Comparison of ENCODE assay signal across 15 cellular contexts in genomic region chr2:95041060-95041823, GRCh38. TPM values are rescaled to one million over a fixed set of nuclear protein-coding genes. Genes with fewer than 3 reads are reported as not detected.
DNase-seq lines count a peak whose midpoint lies in the region; ATAC-seq lines count a peak whose summit lies in the region.
"Had no signal": no experiment of that assay in that cellular context is flagged by ENCODE, and none has a peak within 500 bp of the region (broad histone marks: within the 10 kb centered on the region; RNA-seq: fewer than 3 reads in every experiment).

No MANE protein-coding gene starts in this region.

- peak overlapping the region; percentile 16 for H3K27ac ChIP-seq in CD4-positive, CD25-positive, alpha-beta regulatory T cell (ENCODE audit: insufficient read depth, low read length, poor library complexity, severe bottlenecking)
- H3K27ac ChIP-seq: tibial artery had no signal

- H3K4me3 Mint-ChIP-seq in CD4-positive, CD25-positive, alpha-beta regulatory T cell = peak overlapping the region in 2 of 4 donors; percentile 1 to 47
- H3K4me3 Mint-ChIP-seq in T-helper 2 cell treated with Interferon-gamma antibody and Interleukin-4, amounts not matched to agents 5 μg/mL and 100 μg/mL, for 36 hours = no peak overlapping the region
- H3K4me3 Mint-ChIP-seq: B cell had no signal

- H3K4me1 Mint-ChIP-seq in CD4-positive, CD25-positive, alpha-beta regulatory T cell = peaks cover 10 to 99% (median 37%) of the 10 kb centered on the region in 4 donors
- peaks cover 39% of the 10 kb centered on the region for H3K4me1 Mint-ChIP-seq in T-helper 2 cell treated with Interferon-gamma antibody and Interleukin-4, amounts not matched to agents 5 μg/mL and 100 μg/mL, for 36 hours (ENCODE audit: low read depth)
- H3K4me1 Mint-ChIP-seq: B cell had no signal

- H3K36me3 ChIP-seq in CD4-positive, CD25-positive, alpha-beta regulatory T cell (ENCODE audit: control insufficient read depth, insufficient read depth, low read length) = peaks cover 3% of the 10 kb centered on the region
- H3K36me3 ChIP-seq: tibial artery had no signal

- no peak for ATAC-seq in CD4-positive, CD25-positive, alpha-beta regulatory T cell (ENCODE audit: low read depth in 2 of 2)
- ATAC-seq in GM19035 (IDR thresholded peaks at IDR 0.05; ENCODE audit: unreplicated experiment) (peak; percentile 45), left ventricle myocardium superior (peak; percentile 25), GM21723 (IDR thresholded peaks at IDR 0.05; ENCODE audit: unreplicated experiment) (no peak)

- peaks cover 40% of the 10 kb centered on the region for H3K36me3 Mint-ChIP-seq in CD4-positive, CD25-positive, alpha-beta regulatory T cell
- peaks cover 64% of the 10 kb centered on the region for H3K36me3 Mint-ChIP-seq in T-helper 2 cell treated with Interferon-gamma antibody and Interleukin-4, amounts not matched to agents 5 μg/mL and 100 μg/mL, for 36 hours (ENCODE audit: low read depth)

- peaks cover 28% of the 10 kb centered on the region for H3K4me1 ChIP-seq in CD4-positive, CD25-positive, alpha-beta regulatory T cell (ENCODE audit: control insufficient read depth, insufficient read depth, low read length, poor library complexity, severe bottlenecking)

- H3K9me3 ChIP-seq in CD4-positive, CD25-positive, alpha-beta regulatory T cell (ENCODE audit: control insufficient read depth in 2 of 2, low read length in 2 of 2) = no peaks in the 10 kb centered on the region
- H3K9me3 ChIP-seq: tibial artery had no signal

- no peak for DNase-seq in CD4-positive, CD25-positive, alpha-beta regulatory T cell
- DNase-seq in T-helper 2 cell treated with Interferon-gamma antibody and Interleukin-4, amounts not matched to agents 5 μg/mL and 100 μg/mL, for 36 hours (ENCODE audit: low spot score) = no peak
- no peak for DNase-seq in left ventricle myocardium superior
- no peak for DNase-seq in SKM-1 treated with dmso at 0.1 percent for 144 hours (lab: John Stamatoyannopoulos, UW; ENCODE audit: unreplicated experiment)
- DNase-seq in DMS79 (lab: John Stamatoyannopoulos, UW) = no peak
- DNase-seq in Ammon's horn (ENCODE audit: low spot score) = no peak
- DNase-seq: cerebellar nuclear complex, KBM-7, NCI-H1417 treated with DMSO at 0.1 percent for 48 hours, NCI-H510A, OCI-M1, tibial artery had no signal

- peak overlapping the region; percentile 18 to 88 (median 54) for H3K27ac Mint-ChIP-seq in CD4-positive, CD25-positive, alpha-beta regulatory T cell
- peak overlapping the region; percentile 62 for H3K27ac Mint-ChIP-seq in T-helper 2 cell treated with Interferon-gamma antibody and Interleukin-4, amounts not matched to agents 5 μg/mL and 100 μg/mL, for 36 hours
- H3K27ac Mint-ChIP-seq: B cell had no signal

- intact Hi-C loops in left ventricle myocardium superior (cut with micrococcal nuclease) = no loop called here

- no peaks in the 10 kb centered on the region for H3K27me3 Mint-ChIP-seq in CD4-positive, CD25-positive, alpha-beta regulatory T cell
- H3K27me3 Mint-ChIP-seq in T-helper 2 cell treated with Interferon-gamma antibody and Interleukin-4, amounts not matched to agents 5 μg/mL and 100 μg/mL, for 36 hours (ENCODE audit: low read depth) = no peaks in the 10 kb centered on the region

- no peak overlapping the region for H3K4me3 ChIP-seq in CD4-positive, CD25-positive, alpha-beta regulatory T cell (ENCODE audit: low read depth, low read length)
- H3K4me3 ChIP-seq: tibial artery had no signal

- no peaks in the 10 kb centered on the region for H3K27me3 ChIP-seq in CD4-positive, CD25-positive, alpha-beta regulatory T cell (ENCODE audit: control insufficient read depth, insufficient read depth, low read length)

- peaks cover 0 to 5% (median 0%) of the 10 kb centered on the region in 7 donors for H3K9me3 Mint-ChIP-seq in CD4-positive, CD25-positive, alpha-beta regulatory T cell
- peaks cover 4% of the 10 kb centered on the region for H3K9me3 Mint-ChIP-seq in T-helper 2 cell treated with Interferon-gamma antibody and Interleukin-4, amounts not matched to agents 5 μg/mL and 100 μg/mL, for 36 hours

RNA-seq across cellular contexts. Expression of gene MAL, which starts 15.7 kb away (rescaled TPM):
- 130 TPM for total RNA-seq in CD4-positive, CD25-positive, alpha-beta regulatory T cell
- 100 to 1,000 TPM; 173 to 263 (median 213) TPM for polyA plus RNA-seq in CD4-positive, CD25-positive, alpha-beta regulatory T cell
- 3.9 TPM for total RNA-seq in left ventricle myocardium superior

Comparison
In these comparisons a context has a peak if more than half of its experiments do, and no peak if none do; other contexts are left out.
1. ATAC-seq: peak in GM19035 (single experiment) and left ventricle myocardium superior (single experiment); none in CD4-positive, CD25-positive, alpha-beta regulatory T cell (0 of 2) and GM21723 (single experiment).
2. RNA of gene MAL, which starts 15.7 kb away (total RNA-seq): 130 TPM in CD4-positive, CD25-positive, alpha-beta regulatory T cell (single experiment); 3.9 TPM in left ventricle myocardium superior (single experiment); every median in the first group is over 10 times any median in the second.